2 cellular contexts compared by ENCODE assay signal in the genomic region with DNA sequence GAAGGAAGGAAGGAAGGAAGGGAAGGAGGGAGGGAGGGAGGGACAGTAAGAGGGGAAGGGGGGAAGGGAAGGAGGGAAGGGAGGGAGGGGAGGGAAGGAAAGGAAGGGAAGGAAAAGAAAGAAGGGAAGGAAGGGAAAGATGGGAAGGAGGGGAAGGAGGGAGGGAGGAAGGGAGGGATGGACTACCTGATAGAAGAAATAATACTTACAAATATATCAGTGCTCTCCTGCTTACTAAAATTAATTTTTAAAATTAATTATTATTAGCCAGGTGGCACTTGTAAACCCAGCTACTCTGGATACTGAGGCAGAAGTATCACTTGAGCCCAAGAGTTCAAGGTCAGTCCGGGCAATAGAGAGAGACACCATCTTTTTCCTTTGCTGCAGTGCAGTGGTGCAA.
TF ChIP-seq lines count a peak whose summit lies in the region.

No MANE protein-coding gene starts in this region.

TF ChIP-seq in HepG2, 621 proteins besides CTCF, POLR2A, EP300 and RAD21:
- peak; percentile 73 for TF ChIP-seq HNRNPK (IDR thresholded peaks at IDR 0.05; ENCODE audit: low read depth, low read length, poor library complexity, severe bottlenecking)
- TF ChIP-seq HDAC2 (CRISPR knock-in tag; IDR thresholded peaks at IDR 0.05), result no peak
- TF ChIP-seq PCBP2 (optimal IDR thresholded peaks at IDR 0.05; ENCODE audit: low read depth, low read length, poor library complexity, severe bottlenecking), result peak; percentile 65
- TF ChIP-seq ETS1 (CRISPR knock-in tag; IDR thresholded peaks at IDR 0.05), result no peak
TF ChIP-seq in HepG2: peak in this region for 2.

TF ChIP-seq in K562, 482 proteins besides CTCF, POLR2A, EP300 and RAD21:
- TF ChIP-seq PCBP2 (IDR thresholded peaks at IDR 0.05; ENCODE audit: low read depth, low read length, poor library complexity, severe bottlenecking) (peak; percentile 70), HNRNPK (IDR thresholded peaks at IDR 0.05; ENCODE audit: low read depth, low read length, poor library complexity, severe bottlenecking) (peak; percentile 49), RAD51 (IDR thresholded peaks at IDR 0.05; ENCODE audit: borderline replicate concordance, low read depth) (no peak)
